12 cellular contexts compared by ENCODE assay signal in genomic region chr6:3427740-3428085, GRCh38. TPM values are rescaled to one million over a fixed set of nuclear protein-coding genes. Genes with fewer than 3 reads are reported as not detected.
DNase-seq lines count a peak whose midpoint lies in the region; TF ChIP-seq lines count a peak whose summit lies in the region.
"Had no signal": no experiment of that assay in that cellular context is flagged by ENCODE, and none has a peak within 500 bp of the region (broad histone marks: within the 10 kb centered on the region; RNA-seq: fewer than 3 reads in every experiment).

No MANE protein-coding gene starts in this region.

- H4K8ac ChIP-seq in trophoblast cell (ENCODE audit: low read depth, low read length), result no peak overlapping the region

- H3K18ac ChIP-seq in trophoblast cell (ENCODE audit: low read length), result peak overlapping the region; percentile 33

- H4K91ac ChIP-seq in trophoblast cell (ENCODE audit: low read depth, low read length), result no peak overlapping the region

- no peaks in the 10 kb centered on the region for H3K27me3 ChIP-seq in left ventricle myocardium inferior (ENCODE audit: low read depth)
- H3K27me3 ChIP-seq in trophoblast cell (ENCODE audit: insufficient read depth, low read length), result no peaks in the 10 kb centered on the region

- DNase-seq in Daoy (ENCODE audit: low read depth), result peak; percentile 49
- DNase-seq in astrocyte of the hippocampus (ENCODE audit: low read depth, low spot score), result peak; percentile 72
- peak; percentile 27 for DNase-seq in left ventricle myocardium inferior
- DNase-seq in trophoblast cell, result no peak
- no peak for DNase-seq in T1000 (lab: John Stamatoyannopoulos, UW)
- DNase-seq in NCI-H146 treated with DMSO at 0.1 percent for 48 hours (lab: John Stamatoyannopoulos, UW; ENCODE audit: unreplicated experiment), result no peak
- no peak for DNase-seq in GM10266 (ENCODE audit: extremely low spot score)
- no peak for DNase-seq in activated CD4-positive, alpha-beta T cell treated with anti-CD3 and anti-CD28 coated beads, Interleukin-2, amount 50 U/mL, for 1 hour
- DNase-seq: foreskin fibroblast; NCI-H1694; stimulated activated CD4-positive, alpha-beta T cell treated with anti-CD3 and anti-CD28 coated beads, Interleukin-15, amount 100 ng/mL, for 24 hours had no signal

- H4K12ac ChIP-seq in trophoblast cell (ENCODE audit: low read depth, low read length), result no peak overlapping the region

- WGBS in trophoblast cell (ENCODE audit: extremely low coverage, insufficient coverage, insufficient read length), result no CpG with 5 or more reads among the region's 10 CpGs

- H3K79me2 ChIP-seq in trophoblast cell (ENCODE audit: control insufficient read depth, insufficient read depth, low read length, poor library complexity), result peaks cover 7% of the 10 kb centered on the region

- H3K14ac ChIP-seq in trophoblast cell (ENCODE audit: low read length), result no peak overlapping the region

- H3K23ac ChIP-seq in trophoblast cell (ENCODE audit: low read length), result no peak overlapping the region

- intact Hi-C loops in left ventricle myocardium inferior (cut with micrococcal nuclease), result no loop called here

- no peak overlapping the region for H3K9ac ChIP-seq in trophoblast cell (ENCODE audit: low read length)

- H2AFZ ChIP-seq in trophoblast cell (ENCODE audit: insufficient read depth, low read length, poor library complexity), result no peak overlapping the region

- no peak overlapping the region for H2BK12ac ChIP-seq in trophoblast cell (ENCODE audit: low read length)

- H3K4me3 ChIP-seq in left ventricle myocardium inferior, result no peak overlapping the region
- no peak overlapping the region for H3K4me3 ChIP-seq in trophoblast cell (ENCODE audit: low read depth, low read length)

- no peaks in the 10 kb centered on the region for H3K36me3 ChIP-seq in left ventricle myocardium inferior
- peaks cover 0 to 3% of the 10 kb centered on the region in 2 experiments for H3K36me3 ChIP-seq in trophoblast cell (ENCODE audit: control insufficient read depth in 1 of 2, insufficient read depth in 2 of 2, low read length in 2 of 2)

- no peak overlapping the region for H3K4me2 ChIP-seq in trophoblast cell (ENCODE audit: low read length)

- peak overlapping the region; percentile 60 for H3K4ac ChIP-seq in trophoblast cell (ENCODE audit: low read depth, low read length)

- TF ChIP-seq CTCF in left ventricle myocardium inferior (IDR thresholded peaks at IDR 0.05; ENCODE audit: borderline replicate concordance), result no peak
- no peak for TF ChIP-seq CTCF in GM10266 (IDR thresholded peaks at IDR 0.05; ENCODE audit: control insufficient read depth, insufficient read depth, low read depth, missing control alignments)

- peaks cover 11% of the 10 kb centered on the region for H3K79me1 ChIP-seq in trophoblast cell (ENCODE audit: low read length)

- no peak overlapping the region for H3K27ac ChIP-seq in left ventricle myocardium inferior (replicated peaks)
- H3K27ac ChIP-seq in trophoblast cell (ENCODE audit: low read depth, low read length), result no peak overlapping the region

- no peak overlapping the region for H2BK5ac ChIP-seq in trophoblast cell (ENCODE audit: low read depth, low read length, poor library complexity)

- no peak overlapping the region for H2AK5ac ChIP-seq in trophoblast cell (ENCODE audit: low read length)

- H3K4me1 ChIP-seq in left ventricle myocardium inferior (peaks cover 11% of the 10 kb centered on the region), trophoblast cell (ENCODE audit: control insufficient read depth in 1 of 2, insufficient read depth in 2 of 2, low read length in 2 of 2) (peaks cover 18 to 25% of the 10 kb centered on the region in 2 experiments)

- H3K9me3 ChIP-seq in left ventricle myocardium inferior (replicated peaks), result no peaks in the 10 kb centered on the region
- no peaks in the 10 kb centered on the region for H3K9me3 ChIP-seq in trophoblast cell (ENCODE audit: insufficient read depth, low read depth, low read length)

- H2BK120ac ChIP-seq in trophoblast cell (ENCODE audit: insufficient read depth, low read length, poor library complexity), result no peak overlapping the region

RNA-seq across cellular contexts. Expression of gene SLC22A23, which starts 29.1 kb away (rescaled TPM):
- 1.5 and 2.7 TPM in 2 replicates for total RNA-seq in Daoy (2014; rRNA removed; shearing (Covaris generic))
- 7.0 TPM for total RNA-seq in left ventricle myocardium inferior
- polyA plus RNA-seq in trophoblast cell (2013), result 29.8 and 31.6 TPM in 2 replicates
- polyA plus RNA-seq: AG04450 had no signal

Comparison
In these comparisons a context has a peak if more than half of its experiments do, and no peak if none do; other contexts are left out.
1. DNase-seq: peak in Daoy (single experiment), astrocyte of the hippocampus (single experiment) and left ventricle myocardium inferior (single experiment); none in trophoblast cell (0 of 2), T1000 (single experiment), NCI-H146 treated with DMSO at 0.1 percent for 48 hours (single experiment), GM10266 (single experiment) and activated CD4-positive, alpha-beta T cell treated with anti-CD3 and anti-CD28 coated beads, Interleukin-2, amount 50 U/mL, for 1 hour (single experiment).